Comparison of ENCODE assay signal across 2 cellular contexts in genomic region chr11:765802-766091, GRCh38.
TF ChIP-seq lines count a peak whose summit lies in the region.

No MANE protein-coding gene starts in this region.

TF ChIP-seq in HCT116, 20 proteins besides CTCF, POLR2A, EP300 and RAD21:
- no peak for TF ChIP-seq SP1 (IDR thresholded peaks at IDR 0.05; ENCODE audit: low read depth)
- no peak for TF ChIP-seq TCF7L2 (IDR thresholded peaks at IDR 0.05; ENCODE audit: borderline replicate concordance, extremely low read depth, insufficient read depth, insufficient read length)
- no peak; the same call in 1 of the 2 replicates for TF ChIP-seq ZFX (IDR thresholded peaks at IDR 0.05)
- TF ChIP-seq EZH2 (IDR thresholded peaks at IDR 0.05): no peak
- TF ChIP-seq ZNF274 (IDR thresholded peaks at IDR 0.05; ENCODE audit: low read depth, low read length): no peak
- TF ChIP-seq JUND (IDR thresholded peaks at IDR 0.05): no peak
- no peak for TF ChIP-seq EZH2phosphoT487 (IDR thresholded peaks at IDR 0.05; ENCODE audit: borderline replicate concordance)
- no peak for TF ChIP-seq MAX (IDR thresholded peaks at IDR 0.05)
- TF ChIP-seq SRF (IDR thresholded peaks at IDR 0.05; ENCODE audit: low read depth): no peak
TF ChIP-seq in HCT116: peak in this region for 0.

TF ChIP-seq in K562, 482 proteins besides CTCF, POLR2A, EP300 and RAD21:
- TF ChIP-seq ZC3H8 (IDR thresholded peaks at IDR 0.05) (no peak), RUNX1 (IDR thresholded peaks at IDR 0.05; ENCODE audit: low read depth) (no peak), ZBTB7A (IDR thresholded peaks at IDR 0.05; ENCODE audit: borderline replicate concordance, control insufficient read depth, low read depth, low read length) (no peak), ZNF668 (CRISPR knock-in tag; IDR thresholded peaks at IDR 0.05) (no peak), ZNF174 (CRISPR knock-in tag; IDR thresholded peaks at IDR 0.05) (no peak), ID3 (CRISPR knock-in tag; IDR thresholded peaks at IDR 0.05) (no peak), ID3 (tag; IDR thresholded peaks at IDR 0.05) (no peak), CEBPG (CRISPR knock-in tag; IDR thresholded peaks at IDR 0.05) (no peak; the same call in 1 of the 2 replicates), CEBPG (tag; conservative IDR thresholded peaks at IDR 0.05 in 1 of 2, IDR thresholded peaks at IDR 0.05 in 1 of 2) (peak; percentile 18 to 26; a peak in 1 of 4 replicates), CEBPB (tag; IDR thresholded peaks at IDR 0.05) (peak; percentile 43; the same call in 1 of the 2 replicates), GTF2F1 (IDR thresholded peaks at IDR 0.05; ENCODE audit: low read depth, low read length) (no peak), NFRKB (IDR thresholded peaks at IDR 0.05; ENCODE audit: low read depth) (no peak), CREB3L1 (IDR thresholded peaks at IDR 0.05; ENCODE audit: borderline replicate concordance, low read depth) (no peak), TFAP4 (CRISPR knock-in tag; IDR thresholded peaks at IDR 0.05; ENCODE audit: borderline replicate concordance) (no peak), U2AF2 (optimal IDR thresholded peaks at IDR 0.05; ENCODE audit: low read depth, low read length) (no peak), ZNF785 (CRISPR knock-in tag; IDR thresholded peaks at IDR 0.05) (no peak), ATF3 (IDR thresholded peaks at IDR 0.05) (peak; percentile 66), ATF3 (CRISPR knock-in tag; conservative IDR thresholded peaks at IDR 0.05) (no peak), GTF2B (IDR thresholded peaks at IDR 0.05; ENCODE audit: extremely low read depth, insufficient read length) (no peak), ETS2 (tag; IDR thresholded peaks at IDR 0.05; ENCODE audit: borderline replicate concordance, poor library complexity, severe bottlenecking) (no peak), POLR2G (IDR thresholded peaks at IDR 0.05; ENCODE audit: low read depth, low read length) (peak; percentile 11; the same call in 1 of the 2 replicates)
